In the genomic region with DNA sequence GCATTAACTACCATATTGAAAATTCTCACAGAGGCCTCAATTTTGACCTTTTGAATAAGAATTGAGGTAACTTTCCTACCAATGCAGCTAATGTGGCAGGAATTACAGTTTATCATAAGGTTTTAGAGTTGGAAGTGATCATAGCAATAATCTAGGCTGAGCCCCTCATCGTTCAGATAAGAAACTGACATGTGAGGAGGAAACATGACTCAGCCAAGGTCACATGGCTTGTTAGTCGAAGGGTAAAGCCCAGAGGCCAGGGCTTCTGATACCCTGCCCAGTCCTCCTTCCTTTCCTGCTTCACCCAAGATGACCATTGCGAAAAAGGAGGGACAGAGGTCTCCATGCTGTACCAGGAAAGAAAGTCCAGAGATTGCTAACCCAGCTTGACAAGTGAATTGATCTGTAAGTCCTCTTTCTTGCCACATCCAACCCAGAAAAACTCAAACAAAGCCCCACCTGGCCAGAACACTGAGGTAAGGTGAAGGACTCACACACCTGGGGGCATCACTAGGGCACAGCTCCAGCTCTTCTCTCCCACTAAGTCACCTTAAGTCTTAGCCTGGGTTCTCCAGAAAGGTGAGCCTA, we compare ENCODE assay signal across 2 cellular contexts.
TF ChIP-seq lines count a peak whose summit lies in the region.

No MANE protein-coding gene starts in this region.

TF ChIP-seq in SK-N-SH, 30 proteins besides CTCF, POLR2A, EP300 and RAD21 (continued from another document):
- TF ChIP-seq, protein P1, sequence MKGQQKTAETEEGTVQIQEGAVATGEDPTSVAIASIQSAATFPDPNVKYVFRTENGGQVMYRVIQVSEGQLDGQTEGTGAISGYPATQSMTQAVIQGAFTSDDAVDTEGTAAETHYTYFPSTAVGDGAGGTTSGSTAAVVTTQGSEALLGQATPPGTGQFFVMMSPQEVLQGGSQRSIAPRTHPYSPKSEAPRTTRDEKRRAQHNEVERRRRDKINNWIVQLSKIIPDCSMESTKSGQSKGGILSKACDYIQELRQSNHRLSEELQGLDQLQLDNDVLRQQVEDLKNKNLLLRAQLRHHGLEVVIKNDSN (IDR thresholded peaks at IDR 0.05; ENCODE audit: borderline replicate concordance, low read depth), result peak; percentile 55; the same call in 1 of the 2 replicates

TF ChIP-seq in SK-N-SH treated with all-trans-retinoic acid at 6 μM for 48 hours, 23 proteins besides CTCF, POLR2A, EP300 and RAD21 (continued from another document):
- TF ChIP-seq, protein P2, sequence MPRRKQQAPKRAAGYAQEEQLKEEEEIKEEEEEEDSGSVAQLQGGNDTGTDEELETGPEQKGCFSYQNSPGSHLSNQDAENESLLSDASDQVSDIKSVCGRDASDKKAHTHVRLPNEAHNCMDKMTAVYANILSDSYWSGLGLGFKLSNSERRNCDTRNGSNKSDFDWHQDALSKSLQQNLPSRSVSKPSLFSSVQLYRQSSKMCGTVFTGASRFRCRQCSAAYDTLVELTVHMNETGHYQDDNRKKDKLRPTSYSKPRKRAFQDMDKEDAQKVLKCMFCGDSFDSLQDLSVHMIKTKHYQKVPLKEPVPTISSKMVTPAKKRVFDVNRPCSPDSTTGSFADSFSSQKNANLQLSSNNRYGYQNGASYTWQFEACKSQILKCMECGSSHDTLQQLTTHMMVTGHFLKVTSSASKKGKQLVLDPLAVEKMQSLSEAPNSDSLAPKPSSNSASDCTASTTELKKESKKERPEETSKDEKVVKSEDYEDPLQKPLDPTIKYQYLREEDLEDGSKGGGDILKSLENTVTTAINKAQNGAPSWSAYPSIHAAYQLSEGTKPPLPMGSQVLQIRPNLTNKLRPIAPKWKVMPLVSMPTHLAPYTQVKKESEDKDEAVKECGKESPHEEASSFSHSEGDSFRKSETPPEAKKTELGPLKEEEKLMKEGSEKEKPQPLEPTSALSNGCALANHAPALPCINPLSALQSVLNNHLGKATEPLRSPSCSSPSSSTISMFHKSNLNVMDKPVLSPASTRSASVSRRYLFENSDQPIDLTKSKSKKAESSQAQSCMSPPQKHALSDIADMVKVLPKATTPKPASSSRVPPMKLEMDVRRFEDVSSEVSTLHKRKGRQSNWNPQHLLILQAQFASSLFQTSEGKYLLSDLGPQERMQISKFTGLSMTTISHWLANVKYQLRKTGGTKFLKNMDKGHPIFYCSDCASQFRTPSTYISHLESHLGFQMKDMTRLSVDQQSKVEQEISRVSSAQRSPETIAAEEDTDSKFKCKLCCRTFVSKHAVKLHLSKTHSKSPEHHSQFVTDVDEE (CRISPR knock-in tag; IDR thresholded peaks at IDR 0.05), result no peak
- TF ChIP-seq, protein P3, sequence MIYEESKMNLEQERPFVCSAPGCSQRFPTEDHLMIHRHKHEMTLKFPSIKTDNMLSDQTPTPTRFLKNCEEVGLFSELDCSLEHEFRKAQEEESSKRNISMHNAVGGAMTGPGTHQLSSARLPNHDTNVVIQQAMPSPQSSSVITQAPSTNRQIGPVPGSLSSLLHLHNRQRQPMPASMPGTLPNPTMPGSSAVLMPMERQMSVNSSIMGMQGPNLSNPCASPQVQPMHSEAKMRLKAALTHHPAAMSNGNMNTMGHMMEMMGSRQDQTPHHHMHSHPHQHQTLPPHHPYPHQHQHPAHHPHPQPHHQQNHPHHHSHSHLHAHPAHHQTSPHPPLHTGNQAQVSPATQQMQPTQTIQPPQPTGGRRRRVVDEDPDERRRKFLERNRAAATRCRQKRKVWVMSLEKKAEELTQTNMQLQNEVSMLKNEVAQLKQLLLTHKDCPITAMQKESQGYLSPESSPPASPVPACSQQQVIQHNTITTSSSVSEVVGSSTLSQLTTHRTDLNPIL (CRISPR knock-in tag; IDR thresholded peaks at IDR 0.05; ENCODE audit: low read depth), result no peak
- no peak for TF ChIP-seq CSDC2 (CRISPR knock-in tag; IDR thresholded peaks at IDR 0.05)
- TF ChIP-seq TCF4 (CRISPR knock-in tag; IDR thresholded peaks at IDR 0.05; ENCODE audit: borderline replicate concordance), result no peak
